In genomic region chr1:100034465-100034864, GRCh38 we compare ENCODE assay signal across 1 cellular context.
TF ChIP-seq lines count a peak whose summit lies in the region.

No MANE protein-coding gene starts in this region.

TF ChIP-seq in HCT116, 20 proteins besides CTCF, POLR2A, EP300 and RAD21 (continued from another document):
- TF ChIP-seq REST (IDR thresholded peaks at IDR 0.05; ENCODE audit: low read depth) (no peak), ZFX (IDR thresholded peaks at IDR 0.05) (no peak), SIN3A (IDR thresholded peaks at IDR 0.05; ENCODE audit: low read depth) (no peak), ZNF274 (IDR thresholded peaks at IDR 0.05; ENCODE audit: low read depth, low read length) (no peak), CBX3 (IDR thresholded peaks at IDR 0.05; ENCODE audit: low read depth) (no peak), ZBTB33 (IDR thresholded peaks at IDR 0.05; ENCODE audit: extremely low read depth, insufficient replicate concordance, low read length) (no peak)
